In the genomic region with DNA sequence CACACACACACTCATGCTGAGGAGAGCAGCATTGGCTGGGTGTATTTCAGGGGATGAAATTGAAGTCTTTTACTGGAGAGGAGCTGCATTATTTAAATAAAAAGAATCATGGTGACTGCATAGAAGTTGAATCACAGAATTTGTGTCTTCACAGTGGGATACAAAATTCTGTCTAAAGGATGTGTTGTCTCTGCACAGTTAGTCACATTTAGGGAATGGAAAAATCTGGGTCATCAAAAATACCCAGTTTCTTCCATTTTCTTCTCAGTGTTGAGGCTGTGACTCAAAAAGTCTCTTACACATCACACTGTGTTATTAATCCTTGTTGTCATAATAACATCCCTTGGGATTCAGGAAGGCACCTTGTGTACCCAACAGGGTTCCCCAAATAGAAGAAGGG, we compare ENCODE assay signal across 28 cellular contexts. TPM values are rescaled to one million over a fixed set of nuclear protein-coding genes. Genes with fewer than 3 reads are reported as not detected.
DNase-seq lines count a peak whose midpoint lies in the region; ATAC-seq and TF ChIP-seq lines count a peak whose summit lies in the region.
"Had no signal": no experiment of that assay in that cellular context is flagged by ENCODE, and none has a peak within 500 bp of the region (broad histone marks: within the 10 kb centered on the region; RNA-seq: fewer than 3 reads in every experiment).

No MANE protein-coding gene starts in this region.

- peaks cover 20% of the 10 kb centered on the region for H3K27me3 Mint-ChIP-seq in activated T-cell treated with anti-CD3 and anti-CD28 coated beads, Interleukin-2, amount 50 U/mL, for 24 hours
- H3K27me3 Mint-ChIP-seq: dendritic cell treated with granulocyte-macrophage colony-stimulating factor and Interleukin-4, amounts not matched to agents 40 ng/mL and 50 ng/mL, for 4 days had no signal

- H3K4me3 ChIP-seq in choroid plexus epithelial cell (ENCODE audit: low read depth, low read length): no peak overlapping the region
- H3K4me3 ChIP-seq: ascending aorta, esophagus muscularis mucosa, gastrocnemius medialis, left ventricle myocardium inferior, Peyer's patch, stomach, tibial artery had no signal

- no peak for TF ChIP-seq CTCF in choroid plexus epithelial cell (conservative IDR thresholded peaks at IDR 0.05; ENCODE audit: low read depth, low read length)
- no peak for TF ChIP-seq CTCF in GM10266 (IDR thresholded peaks at IDR 0.05; ENCODE audit: control insufficient read depth, insufficient read depth, low read depth, missing control alignments)

- no peaks in the 10 kb centered on the region for H3K36me3 Mint-ChIP-seq in activated T-cell treated with anti-CD3 and anti-CD28 coated beads, Interleukin-2, amount 50 U/mL, for 24 hours (ENCODE audit: low read depth)
- H3K36me3 Mint-ChIP-seq in stimulated activated effector memory CD8-positive, alpha-beta T cell treated with anti-CD3 and anti-CD28 coated beads, Interleukin-12 subunit alpha, Interleukin-12 subunit beta, amount 100 ng/mL, for 72 hours: no peaks in the 10 kb centered on the region
- H3K36me3 Mint-ChIP-seq: activated naive CD4-positive, alpha-beta T cell treated with anti-CD3 and anti-CD28 coated beads, Interleukin-2, amount 50 U/mL, for 24 hours; immature natural killer cell had no signal

- no peak for DNase-seq in activated T-cell treated with anti-CD3 and anti-CD28 coated beads, Interleukin-2, amount 50 U/mL, for 24 hours
- DNase-seq in activated T-cell treated with anti-CD3 and anti-CD28 coated beads, Interleukin-2, amount 50 U/mL, for 48 hours: no peak
- DNase-seq in M059J (ENCODE audit: low read depth) (peak; percentile 58), choroid plexus epithelial cell (ENCODE audit: low read depth) (peak; percentile 37), NCI-H2196 treated with DMSO at 0.1 percent for 48 hours (lab: John Stamatoyannopoulos, UW; ENCODE audit: unreplicated experiment) (no peak), GM10266 (ENCODE audit: extremely low spot score) (no peak), putamen (ENCODE audit: low spot score) (no peak)
- no peak for DNase-seq in stimulated activated effector memory CD8-positive, alpha-beta T cell treated with anti-CD3 and anti-CD28 coated beads, Interleukin-12 subunit alpha, Interleukin-12 subunit beta, amount 100 ng/mL, for 72 hours (ENCODE audit: low spot score in 2 of 2)
- DNase-seq: activated CD4-positive, CD25-positive, alpha-beta regulatory T cell treated with anti-CD3 and anti-CD28 coated beads, Interleukin-2, amount 50 U/mL, for 72 hours; AML-193; caudate nucleus; CD4-positive, alpha-beta T cell; endodermal cell; gastrocnemius medialis; hippocampal formation; immature natural killer cell; left ventricle myocardium inferior; naive thymus-derived CD4-positive, alpha-beta T cell; NCI-H1105 treated with DMSO at 0.1 percent for 48 hours; NCI-H2029 treated with DMSO at 0.1 percent for 48 hours; NCI-H226; Peyer's patch; stomach; tibial artery had no signal

- no peaks in the 10 kb centered on the region for H3K9me3 Mint-ChIP-seq in activated T-cell treated with anti-CD3 and anti-CD28 coated beads, Interleukin-2, amount 50 U/mL, for 24 hours
- H3K9me3 Mint-ChIP-seq in stimulated activated effector memory CD8-positive, alpha-beta T cell treated with anti-CD3 and anti-CD28 coated beads, Interleukin-12 subunit alpha, Interleukin-12 subunit beta, amount 100 ng/mL, for 72 hours: no peaks in the 10 kb centered on the region
- H3K9me3 Mint-ChIP-seq: activated naive CD4-positive, alpha-beta T cell treated with anti-CD3 and anti-CD28 coated beads, Interleukin-2, amount 50 U/mL, for 24 hours; CD4-positive, alpha-beta T cell; endodermal cell; immature natural killer cell; naive thymus-derived CD4-positive, alpha-beta T cell had no signal

- ATAC-seq in stimulated activated effector memory CD8-positive, alpha-beta T cell treated with anti-CD3 and anti-CD28 coated beads, Interleukin-12 subunit alpha, Interleukin-12 subunit beta, amount 100 ng/mL, for 72 hours: peak; percentile 64
- ATAC-seq: gastrocnemius medialis; naive thymus-derived CD4-positive, alpha-beta T cell had no signal

- H3K4me1 Mint-ChIP-seq in activated T-cell treated with anti-CD3 and anti-CD28 coated beads, Interleukin-2, amount 50 U/mL, for 24 hours (ENCODE audit: low read depth): peaks cover 14% of the 10 kb centered on the region
- no peaks in the 10 kb centered on the region for H3K4me1 Mint-ChIP-seq in stimulated activated effector memory CD8-positive, alpha-beta T cell treated with anti-CD3 and anti-CD28 coated beads, Interleukin-12 subunit alpha, Interleukin-12 subunit beta, amount 100 ng/mL, for 72 hours
- H3K4me1 Mint-ChIP-seq: activated naive CD4-positive, alpha-beta T cell treated with anti-CD3 and anti-CD28 coated beads, Interleukin-2, amount 50 U/mL, for 24 hours; endodermal cell had no signal

- peak overlapping the region; percentile 31 for H3K27ac Mint-ChIP-seq in activated T-cell treated with anti-CD3 and anti-CD28 coated beads, Interleukin-2, amount 50 U/mL, for 24 hours
- H3K27ac Mint-ChIP-seq in stimulated activated effector memory CD8-positive, alpha-beta T cell treated with anti-CD3 and anti-CD28 coated beads, Interleukin-12 subunit alpha, Interleukin-12 subunit beta, amount 100 ng/mL, for 72 hours: no peak overlapping the region
- H3K27ac Mint-ChIP-seq: activated naive CD4-positive, alpha-beta T cell treated with anti-CD3 and anti-CD28 coated beads, Interleukin-2, amount 50 U/mL, for 24 hours; CD4-positive, alpha-beta T cell; dendritic cell treated with granulocyte-macrophage colony-stimulating factor and Interleukin-4, amounts not matched to agents 40 ng/mL and 50 ng/mL, for 4 days; endodermal cell; immature natural killer cell; naive thymus-derived CD4-positive, alpha-beta T cell had no signal

- no peak overlapping the region for H3K4me3 Mint-ChIP-seq in activated T-cell treated with anti-CD3 and anti-CD28 coated beads, Interleukin-2, amount 50 U/mL, for 24 hours
- H3K4me3 Mint-ChIP-seq in stimulated activated effector memory CD8-positive, alpha-beta T cell treated with anti-CD3 and anti-CD28 coated beads, Interleukin-12 subunit alpha, Interleukin-12 subunit beta, amount 100 ng/mL, for 72 hours: no peak overlapping the region
- H3K4me3 Mint-ChIP-seq: activated naive CD4-positive, alpha-beta T cell treated with anti-CD3 and anti-CD28 coated beads, Interleukin-2, amount 50 U/mL, for 24 hours; CD4-positive, alpha-beta T cell; dendritic cell treated with granulocyte-macrophage colony-stimulating factor and Interleukin-4, amounts not matched to agents 40 ng/mL and 50 ng/mL, for 4 days; endodermal cell; immature natural killer cell; naive thymus-derived CD4-positive, alpha-beta T cell had no signal

RNA-seq across cellular contexts. Expression of gene PAPSS2, which starts 10.9 kb away (rescaled TPM):
- total RNA-seq in M059J (2014; rRNA removed; shearing (Covaris generic)): 69.1 and 81.0 TPM in 2 replicates
- total RNA-seq: CD4-positive, alpha-beta T cell had no signal

Comparison
In these comparisons a context has a peak if more than half of its experiments do, and no peak if none do; other contexts are left out.
1. DNase-seq: peak in M059J (single experiment) and choroid plexus epithelial cell (single experiment); none in activated T-cell treated with anti-CD3 and anti-CD28 coated beads, Interleukin-2, amount 50 U/mL, for 24 hours (single experiment), activated T-cell treated with anti-CD3 and anti-CD28 coated beads, Interleukin-2, amount 50 U/mL, for 48 hours (0 of 2), stimulated activated effector memory CD8-positive, alpha-beta T cell treated with anti-CD3 and anti-CD28 coated beads, Interleukin-12 subunit alpha, Interleukin-12 subunit beta, amount 100 ng/mL, for 72 hours (0 of 2), NCI-H2196 treated with DMSO at 0.1 percent for 48 hours (single experiment), GM10266 (single experiment) and putamen (single experiment).